ENCODE assay signal across 14 cellular contexts in the genomic region with DNA sequence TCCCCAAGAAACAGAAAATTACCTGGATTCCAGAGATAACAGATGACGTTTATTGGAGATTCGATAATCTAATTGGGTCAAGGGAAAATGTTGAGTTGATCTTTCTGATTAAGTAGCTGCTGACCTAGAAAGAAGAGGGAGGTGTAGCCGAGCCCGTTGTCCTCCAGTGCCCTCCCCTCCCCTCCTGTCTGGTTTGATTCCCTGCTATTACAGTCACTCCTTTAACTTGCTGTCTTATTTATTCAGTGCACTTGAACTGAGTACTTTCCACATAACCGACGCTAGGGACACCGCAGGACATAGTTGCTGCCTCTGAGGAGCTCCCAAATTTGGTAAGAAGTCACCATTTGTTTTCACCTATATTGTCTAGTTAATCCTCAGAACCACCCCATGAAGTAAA.
DNase-seq lines count a peak whose midpoint lies in the region; ATAC-seq and TF ChIP-seq lines count a peak whose summit lies in the region.
"Had no signal": no experiment of that assay in that cellular context is flagged by ENCODE, and none has a peak within 500 bp of the region (broad histone marks: within the 10 kb centered on the region; RNA-seq: fewer than 3 reads in every experiment).

No MANE protein-coding gene starts in this region.

- H3K27ac ChIP-seq in right atrium auricular region: peak overlapping the region in 1 of 2 donors; percentile 47
- no peak overlapping the region for H3K27ac ChIP-seq in ascending aorta
- H3K27ac ChIP-seq: epithelial cell of prostate had no signal

- H3K27me3 ChIP-seq in right atrium auricular region (no peaks in the 10 kb centered on the region), ascending aorta (no peaks in the 10 kb centered on the region)

- ATAC-seq in Right ventricle myocardium inferior (peak; percentile 54), GM21360 (IDR thresholded peaks at IDR 0.05; ENCODE audit: unreplicated experiment) (no peak), GM19395 (IDR thresholded peaks at IDR 0.05; ENCODE audit: unreplicated experiment) (no peak)
- ATAC-seq: Panc1 had no signal

- H3K4me1 ChIP-seq in right atrium auricular region (peaks cover 0 to 26% of the 10 kb centered on the region in 2 donors), ascending aorta (peaks cover 0 to 3% of the 10 kb centered on the region in 2 donors)

- peak in 1 of 2 donors; percentile 21 for TF ChIP-seq CTCF in right atrium auricular region (IDR thresholded peaks at IDR 0.05)
- TF ChIP-seq CTCF in fibroblast of villous mesenchyme (IDR thresholded peaks at IDR 0.05; ENCODE audit: insufficient read depth, low read depth, low read length): peak; percentile 10
- TF ChIP-seq CTCF in ascending aorta (IDR thresholded peaks at IDR 0.05): no peak

- H3K4me3 ChIP-seq in right atrium auricular region: no peak overlapping the region
- no peak overlapping the region for H3K4me3 ChIP-seq in fibroblast of villous mesenchyme (ENCODE audit: low read depth, low read length)
- H3K4me3 ChIP-seq in ascending aorta: no peak overlapping the region

- DNase-seq in Right ventricle myocardium inferior (ENCODE audit: missing footprints) (no peak), right atrium auricular region (ENCODE audit: low spot score) (no peak), NCI-H510A treated with DMSO at 0.1 percent for 48 hours (lab: John Stamatoyannopoulos, UW) (peak; percentile 75), fibroblast of villous mesenchyme (ENCODE audit: low read depth) (no peak), A172 (ENCODE audit: low spot score) (no peak), ascending aorta (ENCODE audit: low spot score in 2 of 2) (no peak)
- DNase-seq: activated CD4-positive, alpha-beta memory T cell treated with anti-CD3 and anti-CD28 coated beads for 36 hours; activated gamma-delta T cell; NCI-H146; T-helper 9 cell had no signal

- intact Hi-C loops in Right ventricle myocardium inferior (cut with DNase I) (no loop called here), ascending aorta (cut with DNase I) (no loop called here)

- H3K36me3 ChIP-seq in right atrium auricular region (no peaks in the 10 kb centered on the region), ascending aorta (no peaks in the 10 kb centered on the region)

- H3K9me3 ChIP-seq in right atrium auricular region (no peaks in the 10 kb centered on the region), ascending aorta (no peaks in the 10 kb centered on the region)
